Comparison of ENCODE assay signal across 1 cellular context in genomic region chr17:19377602-19378415, GRCh38.
A peak's percentile ranks its signal among the peaks of the same experiment; 100 is the strongest.
TF ChIP-seq lines count a peak whose summit lies in the region.

No MANE protein-coding gene starts in this region.

TF ChIP-seq in IMR-90, 13 proteins besides CTCF, POLR2A, EP300 and RAD21 (continued from another document):
- TF ChIP-seq, protein P1, sequence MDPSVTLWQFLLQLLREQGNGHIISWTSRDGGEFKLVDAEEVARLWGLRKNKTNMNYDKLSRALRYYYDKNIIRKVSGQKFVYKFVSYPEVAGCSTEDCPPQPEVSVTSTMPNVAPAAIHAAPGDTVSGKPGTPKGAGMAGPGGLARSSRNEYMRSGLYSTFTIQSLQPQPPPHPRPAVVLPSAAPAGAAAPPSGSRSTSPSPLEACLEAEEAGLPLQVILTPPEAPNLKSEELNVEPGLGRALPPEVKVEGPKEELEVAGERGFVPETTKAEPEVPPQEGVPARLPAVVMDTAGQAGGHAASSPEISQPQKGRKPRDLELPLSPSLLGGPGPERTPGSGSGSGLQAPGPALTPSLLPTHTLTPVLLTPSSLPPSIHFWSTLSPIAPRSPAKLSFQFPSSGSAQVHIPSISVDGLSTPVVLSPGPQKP (IDR thresholded peaks at IDR 0.05; ENCODE audit: borderline replicate concordance, low read depth, low read length) = no peak
- TF ChIP-seq, protein P2, sequence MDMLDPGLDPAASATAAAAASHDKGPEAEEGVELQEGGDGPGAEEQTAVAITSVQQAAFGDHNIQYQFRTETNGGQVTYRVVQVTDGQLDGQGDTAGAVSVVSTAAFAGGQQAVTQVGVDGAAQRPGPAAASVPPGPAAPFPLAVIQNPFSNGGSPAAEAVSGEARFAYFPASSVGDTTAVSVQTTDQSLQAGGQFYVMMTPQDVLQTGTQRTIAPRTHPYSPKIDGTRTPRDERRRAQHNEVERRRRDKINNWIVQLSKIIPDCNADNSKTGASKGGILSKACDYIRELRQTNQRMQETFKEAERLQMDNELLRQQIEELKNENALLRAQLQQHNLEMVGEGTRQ (IDR thresholded peaks at IDR 0.05; ENCODE audit: low read depth, low read length) = no peak
- TF ChIP-seq MXI1 (IDR thresholded peaks at IDR 0.05; ENCODE audit: borderline replicate concordance, low read depth, low read length) (peak; percentile 89), NFE2L2 (IDR thresholded peaks at IDR 0.05; ENCODE audit: low read depth, low read length) (no peak)
TF ChIP-seq in IMR-90: peak in this region for 4.
